ENCODE assay signal across 3 cellular contexts in the genomic region with DNA sequence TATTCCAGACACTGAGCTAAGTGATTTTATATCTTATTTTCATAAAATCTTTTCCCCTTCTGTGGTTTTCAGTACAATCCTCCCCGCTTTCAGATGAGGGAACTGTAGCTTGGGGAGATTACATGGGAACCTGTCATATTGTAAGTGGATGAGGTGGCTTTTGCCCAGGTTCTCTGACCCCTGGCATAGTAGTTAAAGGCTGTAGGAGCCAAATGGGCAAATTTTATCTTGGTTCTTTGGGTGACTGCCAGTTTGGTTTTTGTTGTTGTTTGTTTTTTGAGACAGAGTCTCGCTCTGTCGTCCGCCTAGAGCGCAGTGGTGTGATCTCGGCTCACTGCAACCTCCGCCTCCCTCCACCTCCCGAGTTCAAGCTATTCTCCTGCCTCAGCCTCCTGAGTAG.
"Had no signal": no experiment of that assay in that cellular context is flagged by ENCODE, and none has a peak within 500 bp of the region (broad histone marks: within the 10 kb centered on the region; RNA-seq: fewer than 3 reads in every experiment).

No MANE protein-coding gene starts in this region.

- H3K4me3 ChIP-seq: GM23338 had no signal

- ATAC-seq: GM23338 had no signal

- DNase-seq: H9, HCEC 1CT had no signal
